13 cellular contexts compared by ENCODE assay signal in genomic region chr10:126124923-126125322, GRCh38.
"Had no signal": no experiment of that assay in that cellular context is flagged by ENCODE, and none has a peak within 500 bp of the region (broad histone marks: within the 10 kb centered on the region; RNA-seq: fewer than 3 reads in every experiment).

No MANE protein-coding gene starts in this region.

- ATAC-seq: activated T-cell treated with anti-CD3 and anti-CD28 coated beads, Interleukin-2, amount 50 U/mL, for 72 hours; esophagus mucosa; foreskin keratinocyte; psoas muscle; right lobe of liver; WTC11 had no signal

- H3K27me3 ChIP-seq: dorsolateral prefrontal cortex, foreskin keratinocyte, right lobe of liver, spleen, thyroid gland had no signal

- H3K36me3 ChIP-seq: right lobe of liver, spleen, thyroid gland had no signal

- H3K27ac ChIP-seq: dorsolateral prefrontal cortex, foreskin keratinocyte, psoas muscle, right lobe of liver, spleen, thyroid gland had no signal

- H3K4me1 ChIP-seq: foreskin keratinocyte, psoas muscle, right lobe of liver, spleen, thyroid gland had no signal

- DNase-seq: activated CD4-positive, alpha-beta T cell treated with anti-CD3 and anti-CD28 coated beads, Interleukin-2, amount 10 ng/mL, durations not matched to agents 7 days and 5 days; activated CD8-positive, alpha-beta memory T cell treated with anti-CD3 and anti-CD28 coated beads, Interleukin-2, amount 50 U/mL, for 48 hours; activated gamma-delta T cell treated with Interleukin-2 at 50 U/mL for 16 hours; activated T-cell treated with anti-CD3 and anti-CD28 coated beads, Interleukin-2, amount 50 U/mL, for 72 hours; dorsolateral prefrontal cortex; foreskin keratinocyte; mesendoderm; psoas muscle; right lobe of liver; spleen; thyroid gland had no signal

- H3K9me3 ChIP-seq: psoas muscle, right lobe of liver, spleen, thyroid gland had no signal

- H3K4me3 ChIP-seq: dorsolateral prefrontal cortex, psoas muscle, right lobe of liver, spleen, thyroid gland had no signal
